In genomic region chr2:111122631-111123421, GRCh38 we compare ENCODE assay signal across 8 cellular contexts. TPM values are rescaled to one million over a fixed set of nuclear protein-coding genes. Genes with fewer than 3 reads are reported as not detected.
DNase-seq lines count a peak whose midpoint lies in the region; ATAC-seq and TF ChIP-seq lines count a peak whose summit lies in the region.

No MANE protein-coding gene starts in this region.

- peak overlapping the region; percentile 74 for H3K9ac ChIP-seq in neural progenitor cell

- H3K79me2 ChIP-seq in PC-9 (ENCODE audit: low read depth) (peaks cover 59% of the 10 kb centered on the region), neural progenitor cell (ENCODE audit: low read depth) (peaks cover 67% of the 10 kb centered on the region)

- CTCF ChIA-PET in PC-9 (lab: Charles Lee), result no interaction called here

- intact Hi-C loops in PC-9 (cut with micrococcal nuclease; ENCODE audit: unreplicated experiment), result loop anchor here (5.0 kb wide), 1 partner anchor 584 kb away; no protein-coding TSS in a partner anchor

- H3K27ac ChIP-seq in PC-9 (peak overlapping the region; percentile 67), neural progenitor cell (peak overlapping the region; percentile 89), urinary bladder (ENCODE audit: low read depth) (peak overlapping the region; percentile 81)

- H3K4me2 ChIP-seq in PC-9 (peak overlapping the region; percentile 88), neural progenitor cell (peak overlapping the region; percentile 85)

- under 1% methylated on average over 92 of the region's 92 CpGs for WGBS in urinary bladder

- no peaks in the 10 kb centered on the region for H3K9me2 ChIP-seq in PC-9 (ENCODE audit: insufficient read depth)

- H3K27me3 ChIP-seq in PC-9 (ENCODE audit: insufficient read depth, low read depth) (no peaks in the 10 kb centered on the region), neural progenitor cell (peaks cover 26% of the 10 kb centered on the region)

- peak overlapping the region; percentile 92 for H3K4me3 ChIP-seq in PC-9
- peak overlapping the region; percentile 95 for H3K4me3 ChIP-seq in neural progenitor cell
- H3K4me3 ChIP-seq in urinary bladder (ENCODE audit: low read depth, low read length), result peak overlapping the region; percentile 71

- ATAC-seq in HG02943 (IDR thresholded peaks at IDR 0.05; ENCODE audit: low read depth, unreplicated experiment), result peak; percentile 1

- peaks cover 59% of the 10 kb centered on the region for H3K4me1 Mint-ChIP-seq in activated naive CD8-positive, alpha-beta T cell (ENCODE audit: low read depth)
- peaks cover 16% of the 10 kb centered on the region for H3K4me1 Mint-ChIP-seq in glutamatergic neuron (ENCODE audit: low read depth, unreplicated experiment)
- H3K4me1 Mint-ChIP-seq in neural progenitor cell, result peaks cover 48% of the 10 kb centered on the region

- BruUV-seq in PC-9 (replicated peaks; lab: Mats Ljungman, UMichigan), result no TSS peak

- no peaks in the 10 kb centered on the region for H3K27me3 Mint-ChIP-seq in activated naive CD8-positive, alpha-beta T cell
- peaks cover 15% of the 10 kb centered on the region for H3K27me3 Mint-ChIP-seq in glutamatergic neuron (ENCODE audit: unreplicated experiment)
- peaks cover 27% of the 10 kb centered on the region for H3K27me3 Mint-ChIP-seq in neural progenitor cell (ENCODE audit: insufficient read depth, low read depth)

- DNase-seq in D341Med (ENCODE audit: low spot score) (peak; percentile 50), PC-9 (peak; percentile 66 to 69), glutamatergic neuron (peak; percentile 75), neural progenitor cell (ENCODE audit: low spot score) (peak; percentile 94), GM19238 (ENCODE audit: insufficient read length, low spot score) (no peak)

- peak overlapping the region; percentile 89 for H3K4me3 Mint-ChIP-seq in activated naive CD8-positive, alpha-beta T cell
- H3K4me3 Mint-ChIP-seq in glutamatergic neuron (ENCODE audit: unreplicated experiment) (peak overlapping the region; percentile 89), neural progenitor cell (peak overlapping the region; percentile 93)

- peaks cover 19% of the 10 kb centered on the region for H4K20me1 ChIP-seq in PC-9 (ENCODE audit: insufficient read depth)
- H4K20me1 ChIP-seq in neural progenitor cell (ENCODE audit: low read depth), result peaks cover 67% of the 10 kb centered on the region

- POLR2A ChIA-PET in PC-9 (lab: Charles Lee; ENCODE audit: unreplicated experiment), result no interaction called here

- H3K36me3 ChIP-seq in PC-9 (ENCODE audit: low read depth) (peaks cover 29% of the 10 kb centered on the region), neural progenitor cell (peaks cover 31% of the 10 kb centered on the region), urinary bladder (ENCODE audit: insufficient read depth) (no peaks in the 10 kb centered on the region)

- peaks cover 13% of the 10 kb centered on the region for H3K4me1 ChIP-seq in PC-9 (replicated peaks; ENCODE audit: insufficient read depth)
- peaks cover 42% of the 10 kb centered on the region for H3K4me1 ChIP-seq in neural progenitor cell
- H3K4me1 ChIP-seq in urinary bladder (ENCODE audit: insufficient read depth), result peaks cover 2% of the 10 kb centered on the region

- H2AFZ ChIP-seq in PC-9, result peak overlapping the region; percentile 87
- no peak overlapping the region for H2AFZ ChIP-seq in neural progenitor cell (replicated peaks)

- no peak for TF ChIP-seq CTCF in PC-9 (conservative IDR thresholded peaks at IDR 0.05)
- no peak for TF ChIP-seq CTCF in glutamatergic neuron (IDR thresholded peaks at IDR 0.05; ENCODE audit: partially characterized antibody, unreplicated experiment)
- TF ChIP-seq CTCF in neural progenitor cell (IDR thresholded peaks at IDR 0.05), result no peak

- no peaks in the 10 kb centered on the region for H3K9me3 ChIP-seq in PC-9 (ENCODE audit: insufficient read depth, low read depth)
- no peaks in the 10 kb centered on the region for H3K9me3 ChIP-seq in neural progenitor cell (ENCODE audit: low read depth)

- no peaks in the 10 kb centered on the region for H3K9me3 Mint-ChIP-seq in activated naive CD8-positive, alpha-beta T cell (ENCODE audit: low read depth)
- H3K9me3 Mint-ChIP-seq in glutamatergic neuron (ENCODE audit: unreplicated experiment) (peaks cover 12% of the 10 kb centered on the region), neural progenitor cell (no peaks in the 10 kb centered on the region)

- H3F3A ChIP-seq in PC-9 (ENCODE audit: insufficient read depth, low read depth) (peaks cover 32% of the 10 kb centered on the region; the same call in 1 of the 2 replicates), neural progenitor cell (ENCODE audit: low read depth) (peaks cover 33% of the 10 kb centered on the region)

- peaks cover 23% of the 10 kb centered on the region for H3K36me3 Mint-ChIP-seq in activated naive CD8-positive, alpha-beta T cell
- no peaks in the 10 kb centered on the region for H3K36me3 Mint-ChIP-seq in glutamatergic neuron (ENCODE audit: unreplicated experiment)
- peaks cover 34% of the 10 kb centered on the region for H3K36me3 Mint-ChIP-seq in neural progenitor cell

- peak overlapping the region; percentile 82 for H3K27ac Mint-ChIP-seq in activated naive CD8-positive, alpha-beta T cell
- H3K27ac Mint-ChIP-seq in glutamatergic neuron (ENCODE audit: unreplicated experiment) (peak overlapping the region; percentile 85), neural progenitor cell (peak overlapping the region; percentile 95)

RNA-seq across cellular contexts. Expression of gene BCL2L11, which starts 2.1 kb away (rescaled TPM):
- total RNA-seq in PC-9 (2021), result 12.4 and 17.0 TPM in 2 replicates
- 20.0 TPM for total RNA-seq in glutamatergic neuron (ENCODE audit: unreplicated experiment)
- total RNA-seq in neural progenitor cell (ENCODE audit: low replicate concordance), result 46.9 and 54.9 TPM in 2 replicates
- 10.2 TPM for total RNA-seq in urinary bladder
- polyA plus RNA-seq in urinary bladder, result 9.1 TPM
